Comparison of ENCODE assay signal across 18 cellular contexts in genomic region chr13:95023405-95023804, GRCh38.
DNase-seq lines count a peak whose midpoint lies in the region; ATAC-seq and TF ChIP-seq lines count a peak whose summit lies in the region.
"Had no signal": no experiment of that assay in that cellular context is flagged by ENCODE, and none has a peak within 500 bp of the region (broad histone marks: within the 10 kb centered on the region; RNA-seq: fewer than 3 reads in every experiment).

No MANE protein-coding gene starts in this region.

- CTCF ChIA-PET in HEK293 (lab: Yijun Ruan, JAX): interaction anchor here (0.6 kb wide), 1 partner anchor 349 kb away, joined by 3 read pairs; no protein-coding TSS in a partner anchor

- TF ChIP-seq CTCF in HEK293 (tag by site-specific recombination; IDR thresholded peaks at IDR 0.05): no peak
- no peak for TF ChIP-seq CTCF in fibroblast of mammary gland (conservative IDR thresholded peaks at IDR 0.05; ENCODE audit: control insufficient read depth, insufficient read depth, low read depth, low read length)

- no peaks in the 10 kb centered on the region for H3K36me3 ChIP-seq in HEK293 (ENCODE audit: control insufficient read depth in 2 of 2, insufficient read depth in 1 of 2, low read length in 2 of 2)
- H3K36me3 ChIP-seq: thoracic aorta, WERI-Rb-1 had no signal

- no peaks in the 10 kb centered on the region for H3K9me3 ChIP-seq in HEK293 (ENCODE audit: control insufficient read depth, insufficient read depth, low read depth, low read length)
- H3K9me3 ChIP-seq: Caco-2, thoracic aorta had no signal

- POLR2A ChIA-PET in HEK293 (lab: Yijun Ruan, JAX): no interaction called here

- H3K27ac ChIP-seq in HEK293 (ENCODE audit: extremely low read depth, low read depth, low read length): no peak overlapping the region
- H3K27ac ChIP-seq: thoracic aorta, WERI-Rb-1 had no signal

- peak; percentile 49 for DNase-seq in NCI-H2029 (lab: John Stamatoyannopoulos, UW)
- DNase-seq in NCI-H748 (lab: John Stamatoyannopoulos, UW; ENCODE audit: unreplicated experiment): peak; percentile 96
- peak; percentile 7 for DNase-seq in fibroblast of mammary gland (ENCODE audit: low read depth)
- no peak for DNase-seq in activated CD4-positive, alpha-beta T cell treated with anti-CD3 and anti-CD28 coated beads for 4 hours
- DNase-seq in superior temporal gyrus (ENCODE audit: extremely low spot score): no peak
- DNase-seq in NOMO-1 treated with DMSO at 0.1 percent for 48 hours (lab: John Stamatoyannopoulos, UW; ENCODE audit: unreplicated experiment): no peak
- DNase-seq: aorta; Caco-2; glutamatergic neuron; NCI-H524 treated with DMSO at 0.1 percent for 48 hours; occipital lobe; stimulated activated CD4-positive, alpha-beta T cell treated with anti-CD3 and anti-CD28 coated beads, Interleukin-2, amount 100 ng/mL, for 48 hours; stimulated activated CD8-positive, alpha-beta memory T cell treated with anti-CD3 and anti-CD28 coated beads, Interleukin-4, amount 100 ng/mL, for 48 hours; T-cell; WERI-Rb-1 had no signal

- H3K4me3 ChIP-seq in HEK293 (ENCODE audit: low read depth, low read length): no peak overlapping the region
- H3K4me3 ChIP-seq in fibroblast of mammary gland (ENCODE audit: control insufficient read depth, low read depth, low read length): no peak overlapping the region
- H3K4me3 ChIP-seq: thoracic aorta had no signal

- no peak for ATAC-seq in GM21619 (IDR thresholded peaks at IDR 0.05; ENCODE audit: unreplicated experiment)
- ATAC-seq: T-cell had no signal

- H3K4me1 ChIP-seq in HEK293 (ENCODE audit: control insufficient read depth, insufficient read depth, low read length): no peaks in the 10 kb centered on the region
- H3K4me1 ChIP-seq: Caco-2 had no signal

TF ChIP-seq in HEK293, 187 proteins besides CTCF, POLR2A, EP300 and RAD21:
- TF ChIP-seq, protein P1, sequence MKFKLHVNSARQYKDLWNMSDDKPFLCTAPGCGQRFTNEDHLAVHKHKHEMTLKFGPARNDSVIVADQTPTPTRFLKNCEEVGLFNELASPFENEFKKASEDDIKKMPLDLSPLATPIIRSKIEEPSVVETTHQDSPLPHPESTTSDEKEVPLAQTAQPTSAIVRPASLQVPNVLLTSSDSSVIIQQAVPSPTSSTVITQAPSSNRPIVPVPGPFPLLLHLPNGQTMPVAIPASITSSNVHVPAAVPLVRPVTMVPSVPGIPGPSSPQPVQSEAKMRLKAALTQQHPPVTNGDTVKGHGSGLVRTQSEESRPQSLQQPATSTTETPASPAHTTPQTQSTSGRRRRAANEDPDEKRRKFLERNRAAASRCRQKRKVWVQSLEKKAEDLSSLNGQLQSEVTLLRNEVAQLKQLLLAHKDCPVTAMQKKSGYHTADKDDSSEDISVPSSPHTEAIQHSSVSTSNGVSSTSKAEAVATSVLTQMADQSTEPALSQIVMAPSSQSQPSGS (tag by site-specific recombination; IDR thresholded peaks at IDR 0.05; ENCODE audit: low read depth): 0 out of 2 replicates have a peak, but pooled peaks have one; percentile 14
- TF ChIP-seq ZNF629 (tag by site-specific recombination; IDR thresholded peaks at IDR 0.05): peak; percentile 57
- TF ChIP-seq ZNF394 (tag by site-specific recombination; IDR thresholded peaks at IDR 0.05; ENCODE audit: borderline replicate concordance): no peak
- TF ChIP-seq, protein P2, sequence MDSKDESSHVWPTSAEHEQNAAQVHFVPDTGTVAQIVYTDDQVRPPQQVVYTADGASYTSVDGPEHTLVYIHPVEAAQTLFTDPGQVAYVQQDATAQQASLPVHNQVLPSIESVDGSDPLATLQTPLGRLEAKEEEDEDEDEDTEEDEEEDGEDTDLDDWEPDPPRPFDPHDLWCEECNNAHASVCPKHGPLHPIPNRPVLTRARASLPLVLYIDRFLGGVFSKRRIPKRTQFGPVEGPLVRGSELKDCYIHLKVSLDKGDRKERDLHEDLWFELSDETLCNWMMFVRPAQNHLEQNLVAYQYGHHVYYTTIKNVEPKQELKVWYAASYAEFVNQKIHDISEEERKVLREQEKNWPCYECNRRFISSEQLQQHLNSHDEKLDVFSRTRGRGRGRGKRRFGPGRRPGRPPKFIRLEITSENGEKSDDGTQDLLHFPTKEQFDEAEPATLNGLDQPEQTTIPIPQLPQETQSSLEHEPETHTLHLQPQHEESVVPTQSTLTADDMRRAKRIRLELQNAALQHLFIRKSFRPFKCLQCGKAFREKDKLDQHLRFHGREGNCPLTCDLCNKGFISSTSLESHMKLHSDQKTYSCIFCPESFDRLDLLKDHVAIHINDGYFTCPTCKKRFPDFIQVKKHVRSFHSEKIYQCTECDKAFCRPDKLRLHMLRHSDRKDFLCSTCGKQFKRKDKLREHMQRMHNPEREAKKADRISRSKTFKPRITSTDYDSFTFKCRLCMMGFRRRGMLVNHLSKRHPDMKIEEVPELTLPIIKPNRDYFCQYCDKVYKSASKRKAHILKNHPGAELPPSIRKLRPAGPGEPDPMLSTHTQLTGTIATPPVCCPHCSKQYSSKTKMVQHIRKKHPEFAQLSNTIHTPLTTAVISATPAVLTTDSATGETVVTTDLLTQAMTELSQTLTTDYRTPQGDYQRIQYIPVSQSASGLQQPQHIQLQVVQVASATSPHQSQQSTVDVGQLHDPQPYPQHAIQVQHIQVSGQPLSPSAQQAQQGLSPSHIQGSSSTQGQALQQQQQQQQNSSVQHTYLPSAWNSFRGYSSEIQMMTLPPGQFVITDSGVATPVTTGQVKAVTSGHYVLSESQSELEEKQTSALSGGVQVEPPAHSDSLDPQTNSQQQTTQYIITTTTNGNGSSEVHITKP (tag by site-specific recombination; IDR thresholded peaks at IDR 0.05): no peak
- TF ChIP-seq SCRT2 (tag by site-specific recombination; IDR thresholded peaks at IDR 0.05): peak; percentile 95
- no peak for TF ChIP-seq ZNF843 (tag by site-specific recombination; IDR thresholded peaks at IDR 0.05)
- TF ChIP-seq ZNF596 (tag by site-specific recombination; IDR thresholded peaks at IDR 0.05): peak; percentile 16; the same call in 1 of the 2 replicates
- TF ChIP-seq SCRT1 (tag by site-specific recombination; IDR thresholded peaks at IDR 0.05; ENCODE audit: borderline replicate concordance): peak; percentile 95
- TF ChIP-seq, protein P3, sequence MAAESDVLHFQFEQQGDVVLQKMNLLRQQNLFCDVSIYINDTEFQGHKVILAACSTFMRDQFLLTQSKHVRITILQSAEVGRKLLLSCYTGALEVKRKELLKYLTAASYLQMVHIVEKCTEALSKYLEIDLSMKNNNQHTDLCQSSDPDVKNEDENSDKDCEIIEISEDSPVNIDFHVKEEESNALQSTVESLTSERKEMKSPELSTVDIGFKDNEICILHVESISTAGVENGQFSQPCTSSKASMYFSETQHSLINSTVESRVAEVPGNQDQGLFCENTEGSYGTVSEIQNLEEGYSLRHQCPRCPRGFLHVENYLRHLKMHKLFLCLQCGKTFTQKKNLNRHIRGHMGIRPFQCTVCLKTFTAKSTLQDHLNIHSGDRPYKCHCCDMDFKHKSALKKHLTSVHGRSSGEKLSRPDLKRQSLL (tag by site-specific recombination; IDR thresholded peaks at IDR 0.05): no peak
- no peak for TF ChIP-seq ZNF341 (tag by site-specific recombination; IDR thresholded peaks at IDR 0.05; ENCODE audit: low read depth)
- TF ChIP-seq ZSCAN16 (tag by site-specific recombination; IDR thresholded peaks at IDR 0.05): no peak
- no peak for TF ChIP-seq KLF9 (tag by site-specific recombination; IDR thresholded peaks at IDR 0.05; ENCODE audit: low read depth)

Comparison
In these comparisons a context has a peak if more than half of its experiments do, and no peak if none do; other contexts are left out.
1. DNase-seq: peak in NCI-H2029 (single experiment), NCI-H748 (single experiment) and fibroblast of mammary gland (single experiment); none in activated CD4-positive, alpha-beta T cell treated with anti-CD3 and anti-CD28 coated beads for 4 hours (0 of 2), superior temporal gyrus (single experiment) and NOMO-1 treated with DMSO at 0.1 percent for 48 hours (single experiment).